In genomic region chr21:36400719-36401118, GRCh38 we compare ENCODE assay signal across 6 cellular contexts.
"Had no signal": no experiment of that assay in that cellular context is flagged by ENCODE, and none has a peak within 500 bp of the region (broad histone marks: within the 10 kb centered on the region; RNA-seq: fewer than 3 reads in every experiment).

No MANE protein-coding gene starts in this region.

- H3K4me3 ChIP-seq: GM23248, K562 had no signal

- H3K27ac ChIP-seq: GM23248 had no signal

- DNase-seq: GM23248, GOT3, H9, HCEC 1CT, IMR-90 had no signal
